In genomic region chr17:31412511-31412910, GRCh38 we compare ENCODE assay signal across 21 cellular contexts. TPM values are rescaled to one million over a fixed set of nuclear protein-coding genes. Genes with fewer than 3 reads are reported as not detected.
DNase-seq lines count a peak whose midpoint lies in the region; ATAC-seq, FAIRE-seq and TF ChIP-seq lines count a peak whose summit lies in the region.
"Had no signal": no experiment of that assay in that cellular context is flagged by ENCODE, and none has a peak within 500 bp of the region (broad histone marks: within the 10 kb centered on the region; RNA-seq: fewer than 3 reads in every experiment).

No MANE protein-coding gene starts in this region.

- H3K4me3 ChIP-seq in left ventricle myocardium inferior: no peak overlapping the region
- no peak overlapping the region for H3K4me3 ChIP-seq in H1 (ENCODE audit: extremely low read depth in 1 of 4, insufficient read depth in 2 of 4, low read depth in 3 of 4, low read length in 4 of 4)
- H3K4me3 ChIP-seq: PC-9 had no signal

- no peak for FAIRE-seq in H1 (lab: Jason Lieb, UNC)
- FAIRE-seq: GM12891, GM18507 had no signal

- H3K23ac ChIP-seq in H1 (ENCODE audit: insufficient read length): no peak overlapping the region

- no peaks in the 10 kb centered on the region for H3K9me3 Mint-ChIP-seq in stimulated activated memory B cell treated with anti-CD40 and anti-IgM and Interleukin-4, amounts not matched to agents 10 μg/mL and 1 μg/mL and 100 μg/mL, for 72 hours

- no peak overlapping the region for H3K27ac Mint-ChIP-seq in stimulated activated memory B cell treated with anti-CD40 and anti-IgM and Interleukin-4, amounts not matched to agents 10 μg/mL and 1 μg/mL and 100 μg/mL, for 72 hours
- H3K27ac Mint-ChIP-seq: CD4-positive, alpha-beta memory T cell had no signal

- POLR2A ChIA-PET in H1 (lab: Charles Lee; ENCODE audit: partially characterized antibody): interaction anchor here (0.8 to 1.2 kb wide), 3 partner anchors 9 to 23 kb away, joined by 3 to 4 read pairs (median 3); partner anchors contain the start of gene RAB11FIP4

- H2BK15ac ChIP-seq in H1 (ENCODE audit: low read length): no peak overlapping the region

- H3K27me3 Mint-ChIP-seq in stimulated activated memory B cell treated with anti-CD40 and anti-IgM and Interleukin-4, amounts not matched to agents 10 μg/mL and 1 μg/mL and 100 μg/mL, for 72 hours: peaks cover 23% of the 10 kb centered on the region
- H3K27me3 Mint-ChIP-seq: CD4-positive, alpha-beta memory T cell had no signal

- no peaks in the 10 kb centered on the region for H3K23me2 ChIP-seq in H1 (ENCODE audit: low read depth, low read length)

- no peak overlapping the region for H3K4me2 ChIP-seq in H1 (ENCODE audit: insufficient read depth in 1 of 2, low read depth in 2 of 2, low read length in 2 of 2)
- H3K4me2 ChIP-seq: KMS-11, PC-9 had no signal

- no peak overlapping the region for H3K56ac ChIP-seq in H1 (replicated peaks; ENCODE audit: insufficient read length, low read depth, low read length)

- CTCF ChIA-PET in H1 (lab: Charles Lee; ENCODE audit: partially characterized antibody): interaction anchor here (0.6 to 1.8 kb wide), 6 partner anchors 13 to 454 kb away, joined by 3 to 8 read pairs (median 5); no protein-coding TSS in a partner anchor

- H3K36me3 ChIP-seq in left ventricle myocardium inferior (no peaks in the 10 kb centered on the region), H1 (ENCODE audit: control insufficient read depth in 2 of 4, insufficient read depth in 4 of 4, low read length in 3 of 4) (no peaks in the 10 kb centered on the region)

- ATAC-seq in Right ventricle myocardium inferior: no peak
- ATAC-seq in stimulated activated memory B cell treated with anti-CD40 and anti-IgM and Interleukin-4, amounts not matched to agents 10 μg/mL and 1 μg/mL and 100 μg/mL, for 72 hours: no peak

- TF ChIP-seq RAD21 in H1 (IDR thresholded peaks at IDR 0.05 in 1 of 2, conservative IDR thresholded peaks at IDR 0.05 in 1 of 2; ENCODE audit: low read depth in 2 of 2, low read length in 2 of 2): no peak

- H3K27me3 ChIP-seq in left ventricle myocardium inferior (ENCODE audit: low read depth): peaks cover 27% of the 10 kb centered on the region
- H3K27me3 ChIP-seq in H1 (replicated peaks in 1 of 4; ENCODE audit: control insufficient read depth in 3 of 4, extremely low read depth in 1 of 4, insufficient read depth in 3 of 4, low read length in 3 of 4): no peaks in the 10 kb centered on the region

- TF ChIP-seq POLR2A in H1 (IDR thresholded peaks at IDR 0.05; ENCODE audit: control extremely low read depth in 1 of 2, low read depth in 2 of 2, low read length in 2 of 2): no peak

- H2BK120ac ChIP-seq in H1 (replicated peaks; ENCODE audit: low read depth, low read length): no peak overlapping the region

- no peak overlapping the region for H2BK12ac ChIP-seq in H1 (ENCODE audit: low read depth, low read length)

- H3K79me1 ChIP-seq in H1 (ENCODE audit: low read depth, low read length): no peaks in the 10 kb centered on the region

- no peak overlapping the region for H2BK20ac ChIP-seq in H1 (ENCODE audit: low read length)

- H3K27ac ChIP-seq in left ventricle myocardium inferior (replicated peaks) (no peak overlapping the region), H1 (ENCODE audit: low read depth, low read length) (no peak overlapping the region)
- H3K27ac ChIP-seq: KMS-11, PC-9, RWPE1 had no signal

- H3K4me1 ChIP-seq in left ventricle myocardium inferior (peaks cover 31% of the 10 kb centered on the region), H1 (replicated peaks in 1 of 4; ENCODE audit: control insufficient read depth in 3 of 4, insufficient read depth in 4 of 4, low read length in 3 of 4) (peaks cover 2 to 27% (median 8%) of the 10 kb centered on the region in 4 experiments)

- no peaks in the 10 kb centered on the region for H3K36me3 Mint-ChIP-seq in stimulated activated memory B cell treated with anti-CD40 and anti-IgM and Interleukin-4, amounts not matched to agents 10 μg/mL and 1 μg/mL and 100 μg/mL, for 72 hours
- H3K36me3 Mint-ChIP-seq: CD4-positive, alpha-beta memory T cell had no signal

- no peak overlapping the region for H2AK5ac ChIP-seq in H1 (ENCODE audit: low read depth, low read length)

- H4K5ac ChIP-seq in H1 (ENCODE audit: insufficient read length, low read depth, low read length): no peak overlapping the region

- no peak overlapping the region for H3K4me3 Mint-ChIP-seq in stimulated activated memory B cell treated with anti-CD40 and anti-IgM and Interleukin-4, amounts not matched to agents 10 μg/mL and 1 μg/mL and 100 μg/mL, for 72 hours
- H3K4me3 Mint-ChIP-seq: CD4-positive, alpha-beta memory T cell had no signal

- H3K4me1 Mint-ChIP-seq in stimulated activated memory B cell treated with anti-CD40 and anti-IgM and Interleukin-4, amounts not matched to agents 10 μg/mL and 1 μg/mL and 100 μg/mL, for 72 hours: peaks cover 12% of the 10 kb centered on the region
- H3K4me1 Mint-ChIP-seq: CD4-positive, alpha-beta memory T cell had no signal

- no peak overlapping the region for H3K4ac ChIP-seq in H1 (replicated peaks; ENCODE audit: insufficient read length, low read depth, low read length)

- DNase-seq in Right ventricle myocardium inferior (ENCODE audit: missing footprints) (peak; percentile 14), left ventricle myocardium inferior (no peak), H1 (ENCODE audit: low read depth in 1 of 2, low spot score in 2 of 2) (no peak), posterior vena cava (ENCODE audit: low spot score) (peak; percentile 74), cortex of kidney (lab: John Stamatoyannopoulos, UW) (no peak), DMS114 treated with DMSO at 0.1 percent for 48 hours (lab: John Stamatoyannopoulos, UW; ENCODE audit: unreplicated experiment) (no peak)
- DNase-seq: Calu3; CD4-positive, alpha-beta memory T cell; DMS53; EL; GOT3; MV-4-11; NCI-H1694 treated with DMSO at 0.1 percent for 48 hours; NCI-H226; NCI-H524; PC-9 had no signal

- H2BK5ac ChIP-seq in H1 (ENCODE audit: low read depth, low read length): no peak overlapping the region

- intact Hi-C loops in Right ventricle myocardium inferior (cut with DNase I) (no loop called here), left ventricle myocardium inferior (cut with micrococcal nuclease) (no loop called here), posterior vena cava (cut with DNase I) (no loop called here)

- TF ChIP-seq EP300 in H1 (IDR thresholded peaks at IDR 0.05; ENCODE audit: borderline replicate concordance in 1 of 2, low read depth in 2 of 2, low read length in 2 of 2): no peak

- H3K79me2 ChIP-seq in H1 (ENCODE audit: control insufficient read depth in 1 of 2, insufficient read depth in 2 of 2, low read length in 2 of 2): no peaks in the 10 kb centered on the region

- H3K18ac ChIP-seq in H1 (ENCODE audit: extremely low read depth, low read length): no peak overlapping the region

- H3K14ac ChIP-seq in H1 (ENCODE audit: insufficient read length): no peak overlapping the region

- H2AFZ ChIP-seq in H1 (ENCODE audit: low read length): no peak overlapping the region
- H2AFZ ChIP-seq: PC-9 had no signal

- no peak overlapping the region for H4K8ac ChIP-seq in H1 (ENCODE audit: extremely low read depth, insufficient read depth, low read length)

- H3K9ac ChIP-seq in H1 (replicated peaks in 1 of 4; ENCODE audit: extremely low read depth in 1 of 4, low read depth in 3 of 4, low read length in 3 of 4): no peak overlapping the region
- H3K9ac ChIP-seq: KMS-11 had no signal

- no peak overlapping the region for H4K91ac ChIP-seq in H1 (replicated peaks; ENCODE audit: insufficient read length, low read length)

- TF ChIP-seq CTCF in left ventricle myocardium inferior (IDR thresholded peaks at IDR 0.05; ENCODE audit: borderline replicate concordance) (no peak), H1 (IDR thresholded peaks at IDR 0.05; ENCODE audit: control extremely low read depth in 1 of 3, insufficient read depth in 1 of 3, low read depth in 1 of 3, low read length in 3 of 3) (no peak)

- H4K20me1 ChIP-seq in H1 (replicated peaks in 1 of 2; ENCODE audit: control insufficient read depth in 1 of 2, insufficient read depth in 2 of 2, low read length in 2 of 2): peaks cover 0 to 2% of the 10 kb centered on the region in 2 experiments

- WGBS in H1 (ENCODE audit: extremely low coverage in 1 of 2, insufficient coverage in 1 of 2, insufficient read length in 1 of 2, insufficient replicate concordance in 2 of 2, low coverage in 1 of 2, low lambda C conversion rate in 2 of 2, missing lambda C conversion rate in 1 of 2), 2 experiments: 86% methylated on average over 6 of the region's 6 CpGs; no CpG with 5 or more reads in 1 of the 2 experiments

- H3K9me3 ChIP-seq in left ventricle myocardium inferior (replicated peaks): no peaks in the 10 kb centered on the region
- H3K9me3 ChIP-seq in H1 (ENCODE audit: insufficient read depth in 2 of 2, low read depth in 1 of 2, low read length in 1 of 2): no peaks in the 10 kb centered on the region

TF ChIP-seq in H1, 55 proteins besides CTCF, POLR2A, EP300 and RAD21:
- TF ChIP-seq, protein P1, sequence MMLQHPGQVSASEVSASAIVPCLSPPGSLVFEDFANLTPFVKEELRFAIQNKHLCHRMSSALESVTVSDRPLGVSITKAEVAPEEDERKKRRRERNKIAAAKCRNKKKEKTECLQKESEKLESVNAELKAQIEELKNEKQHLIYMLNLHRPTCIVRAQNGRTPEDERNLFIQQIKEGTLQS (IDR thresholded peaks at IDR 0.05; ENCODE audit: insufficient read depth, low read depth, low read length): no peak
- no peak for TF ChIP-seq RXRA (IDR thresholded peaks at IDR 0.05; ENCODE audit: insufficient read depth, low read depth, low read length)
- TF ChIP-seq MAFK (IDR thresholded peaks at IDR 0.05; ENCODE audit: low read depth, low read length): no peak
- TF ChIP-seq KDM1A (IDR thresholded peaks at IDR 0.05; ENCODE audit: borderline replicate concordance, low read length): 0 out of 2 replicates have a peak, but pooled peaks have one; percentile 26
- TF ChIP-seq SAP30 (IDR thresholded peaks at IDR 0.05; ENCODE audit: insufficient read depth, insufficient replicate concordance, low read length): no peak

RNA-seq across cellular contexts. Expression of gene RAB11FIP4, which starts 21.0 kb away (rescaled TPM):
- total RNA-seq in Right ventricle myocardium inferior (13.6 TPM), left ventricle myocardium inferior (8.3 TPM), posterior vena cava (1 to 10 TPM in 1 of 2 donors, under 1 TPM in 1; 0.83 to 1.0 TPM)
- 53.2 and 60.5 TPM in 2 replicates for total RNA-seq in H1 (2021; fragmentation: NEBNext Ultra II Directional; extraction: Animal tissue kit (Norgen Biotek cat#: 25700))
- polyA plus RNA-seq in H1 (2011; rRNA removed): 21.7 and 26.0 TPM in 2 replicates
- 34.7 TPM for polyA plus RNA-seq in H1 (2011; cell fraction: cytosol; rRNA removed)
- polyA plus RNA-seq in H1 (2011; cell fraction: nucleus; rRNA removed): 41.3 TPM
- polyA plus RNA-seq in H1 (2012, experiment 1 of 2): 25.5 to 36.8 TPM (median 34.5 TPM) in 4 replicates
- polyA plus RNA-seq in H1 (2012, experiment 2 of 2): 13.8 TPM
- polyA plus RNA-seq in H1 (2013, experiment 1 of 2): 20.5 TPM
- polyA plus RNA-seq in H1 (2013, experiment 2 of 2): 20.5 TPM
- 44.4 and 58.7 TPM in 2 replicates for polyA minus RNA-seq in H1 (2011; rRNA and poly(A)+ RNA removed)
- 33.5 TPM for polyA minus RNA-seq in H1 (2011; cell fraction: cytosol; rRNA and poly(A)+ RNA removed)
- 37.3 TPM for polyA minus RNA-seq in H1 (2011; cell fraction: nucleus; rRNA and poly(A)+ RNA removed)

Comparison
In these comparisons a context has a peak if more than half of its experiments do, and no peak if none do; other contexts are left out.
1. DNase-seq: peak in Right ventricle myocardium inferior (single experiment) and posterior vena cava (single experiment); none in left ventricle myocardium inferior (single experiment), H1 (0 of 2), cortex of kidney (single experiment) and DMS114 treated with DMSO at 0.1 percent for 48 hours (single experiment).